In genomic region chr16:88389191-88389590, GRCh38 we compare ENCODE assay signal across 19 cellular contexts.
"Had no signal": no experiment of that assay in that cellular context is flagged by ENCODE, and none has a peak within 500 bp of the region (broad histone marks: within the 10 kb centered on the region; RNA-seq: fewer than 3 reads in every experiment).

No MANE protein-coding gene starts in this region.

- H3K4me3 ChIP-seq: heart left ventricle, lung, smooth muscle cell, thoracic aorta had no signal

- H3K4me1 Mint-ChIP-seq: activated T-helper 17 cell treated with anti-CD3 and anti-CD28 coated beads, Interleukin-2, amount 50 U/mL, for 72 hours had no signal

- H3K27ac ChIP-seq: WERI-Rb-1 had no signal

- H3K36me3 ChIP-seq: heart left ventricle, thoracic aorta, WERI-Rb-1 had no signal

- ATAC-seq: activated T-helper 17 cell treated with anti-CD3 and anti-CD28 coated beads, Interleukin-2, amount 50 U/mL, for 72 hours; heart left ventricle; naive thymus-derived CD8-positive, alpha-beta T cell; sciatic nerve had no signal

- H3K36me3 Mint-ChIP-seq: activated naive CD8-positive, alpha-beta T cell; naive thymus-derived CD8-positive, alpha-beta T cell; type B pancreatic cell had no signal

- H3K9me3 ChIP-seq: heart left ventricle, thoracic aorta had no signal

- H3K9me3 Mint-ChIP-seq: activated T-cell treated with anti-CD3 and anti-CD28 coated beads, Interleukin-2, amount 50 U/mL, for 24 hours; activated T-helper 17 cell treated with anti-CD3 and anti-CD28 coated beads, Interleukin-2, amount 50 U/mL, for 72 hours; dendritic cell treated with granulocyte-macrophage colony-stimulating factor and Interleukin-4, amounts not matched to agents 40 ng/mL and 50 ng/mL, for 4 days; naive thymus-derived CD8-positive, alpha-beta T cell; type B pancreatic cell had no signal

- H3K4me2 ChIP-seq: smooth muscle cell had no signal

- DNase-seq: activated CD4-positive, alpha-beta T cell treated with anti-CD3 and anti-CD28 coated beads for 1 hour; activated T-cell treated with anti-CD3 and anti-CD28 coated beads, Interleukin-2, amount 50 U/mL, for 24 hours; amniotic stem cell; effector CD4-positive, alpha-beta T cell; islet precursor cell; naive thymus-derived CD8-positive, alpha-beta T cell; stimulated activated CD4-positive, alpha-beta T cell treated with anti-CD3 and anti-CD28 coated beads, Interleukin-2, amount 100 ng/mL, for 48 hours; stimulated activated naive CD4-positive, alpha-beta T cell treated with Interleukin-2 at 50 U/mL for 16 hours; WERI-Rb-1 had no signal

- H3K4me3 Mint-ChIP-seq: activated naive CD8-positive, alpha-beta T cell; activated T-cell treated with anti-CD3 and anti-CD28 coated beads, Interleukin-2, amount 50 U/mL, for 24 hours; activated T-helper 17 cell treated with anti-CD3 and anti-CD28 coated beads, Interleukin-2, amount 50 U/mL, for 72 hours; dendritic cell treated with granulocyte-macrophage colony-stimulating factor and Interleukin-4, amounts not matched to agents 40 ng/mL and 50 ng/mL, for 4 days; naive thymus-derived CD8-positive, alpha-beta T cell; type B pancreatic cell had no signal

- FAIRE-seq: endometrium had no signal

- H3K27ac Mint-ChIP-seq: activated naive CD8-positive, alpha-beta T cell; activated T-cell treated with anti-CD3 and anti-CD28 coated beads, Interleukin-2, amount 50 U/mL, for 24 hours; activated T-helper 17 cell treated with anti-CD3 and anti-CD28 coated beads, Interleukin-2, amount 50 U/mL, for 72 hours; dendritic cell treated with granulocyte-macrophage colony-stimulating factor and Interleukin-4, amounts not matched to agents 40 ng/mL and 50 ng/mL, for 4 days; naive thymus-derived CD8-positive, alpha-beta T cell; type B pancreatic cell had no signal
